In genomic region chr5:141475625-141476131, GRCh38 we compare ENCODE assay signal across 1 cellular context.
TF ChIP-seq lines count a peak whose summit lies in the region.

PCDHGC3 (plus strand) TSS chr5:141475966; CDS start chr5:141476117, 151 bp downstream.

TF ChIP-seq in HEK293, 187 proteins besides CTCF, POLR2A, EP300 and RAD21 (continued from another document):
- TF ChIP-seq, protein P1, sequence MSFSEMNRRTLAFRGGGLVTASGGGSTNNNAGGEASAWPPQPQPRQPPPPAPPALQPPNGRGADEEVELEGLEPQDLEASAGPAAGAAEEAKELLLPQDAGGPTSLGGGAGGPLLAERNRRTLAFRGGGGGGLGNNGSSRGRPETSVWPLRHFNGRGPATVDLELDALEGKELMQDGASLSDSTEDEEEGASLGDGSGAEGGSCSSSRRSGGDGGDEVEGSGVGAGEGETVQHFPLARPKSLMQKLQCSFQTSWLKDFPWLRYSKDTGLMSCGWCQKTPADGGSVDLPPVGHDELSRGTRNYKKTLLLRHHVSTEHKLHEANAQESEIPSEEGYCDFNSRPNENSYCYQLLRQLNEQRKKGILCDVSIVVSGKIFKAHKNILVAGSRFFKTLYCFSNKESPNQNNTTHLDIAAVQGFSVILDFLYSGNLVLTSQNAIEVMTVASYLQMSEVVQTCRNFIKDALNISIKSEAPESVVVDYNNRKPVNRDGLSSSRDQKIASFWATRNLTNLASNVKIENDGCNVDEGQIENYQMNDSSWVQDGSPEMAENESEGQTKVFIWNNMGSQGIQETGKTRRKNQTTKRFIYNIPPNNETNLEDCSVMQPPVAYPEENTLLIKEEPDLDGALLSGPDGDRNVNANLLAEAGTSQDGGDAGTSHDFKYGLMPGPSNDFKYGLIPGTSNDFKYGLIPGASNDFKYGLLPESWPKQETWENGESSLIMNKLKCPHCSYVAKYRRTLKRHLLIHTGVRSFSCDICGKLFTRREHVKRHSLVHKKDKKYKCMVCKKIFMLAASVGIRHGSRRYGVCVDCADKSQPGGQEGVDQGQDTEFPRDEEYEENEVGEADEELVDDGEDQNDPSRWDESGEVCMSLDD (tag by site-specific recombination; IDR thresholded peaks at IDR 0.05): peak; percentile 35; the same call in 1 of the 2 replicates
- TF ChIP-seq ZNF341 (tag by site-specific recombination; IDR thresholded peaks at IDR 0.05; ENCODE audit: low read depth) (peak; percentile 69), TRIM28 (IDR thresholded peaks at IDR 0.05; ENCODE audit: borderline replicate concordance, low read length) (peak; percentile 87), ZNF501 (tag by site-specific recombination; IDR thresholded peaks at IDR 0.05) (0 out of 2 replicates have a peak, but pooled peaks have one; percentile 39), ZXDB (tag by site-specific recombination; IDR thresholded peaks at IDR 0.05) (peak; percentile 94), ZBTB8A (tag by site-specific recombination; IDR thresholded peaks at IDR 0.05) (peak; percentile 78), ZNF529 (tag by site-specific recombination; IDR thresholded peaks at IDR 0.05; ENCODE audit: insufficient replicate concordance) (no peak)
TF ChIP-seq in HEK293: peak in this region for 17.
